Comparison of ENCODE assay signal across 8 cellular contexts in the genomic region with DNA sequence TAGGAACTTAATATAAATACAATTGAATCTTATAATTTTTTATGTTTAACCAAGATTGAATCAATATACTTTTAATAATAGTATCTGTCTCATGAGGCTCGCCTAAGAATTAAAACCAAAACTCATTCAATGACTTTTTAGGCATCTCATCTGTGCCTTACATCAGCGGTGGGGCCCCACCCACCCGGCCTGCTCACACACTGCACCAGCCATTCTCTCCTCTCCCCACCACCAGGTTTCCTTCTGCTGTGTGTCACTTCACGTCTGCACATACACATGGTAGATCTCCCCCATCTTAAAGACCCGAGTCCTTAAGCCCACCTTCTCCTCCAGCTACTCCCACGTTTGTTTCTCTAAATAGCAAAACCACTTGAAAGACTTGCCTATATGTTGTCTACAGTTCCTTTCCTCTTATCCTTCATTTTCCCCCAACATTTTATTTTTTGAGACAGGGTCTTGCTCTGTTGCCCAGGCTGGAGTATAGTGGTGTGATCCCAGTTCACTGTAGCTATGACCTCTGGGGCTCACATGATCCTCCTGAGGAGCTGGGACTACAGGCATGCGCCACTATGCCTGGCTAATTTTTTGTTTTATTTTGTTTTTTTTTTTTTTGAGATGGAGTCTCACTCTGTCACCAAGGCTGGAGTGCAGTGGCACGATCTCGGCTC.
DNase-seq lines count a peak whose midpoint lies in the region; ATAC-seq and TF ChIP-seq lines count a peak whose summit lies in the region.

No MANE protein-coding gene starts in this region.

- H3K9me3 Mint-ChIP-seq in GM23338, result peaks cover 19% of the 10 kb centered on the region
- no peaks in the 10 kb centered on the region for H3K9me3 Mint-ChIP-seq in activated CD4-positive, alpha-beta memory T cell treated with anti-CD3 and anti-CD28 coated beads, Interleukin-2, amount 10 ng/mL, durations not matched to agents 7 days and 5 days
- H3K9me3 Mint-ChIP-seq in dendritic cell treated with granulocyte-macrophage colony-stimulating factor and Interleukin-4, amounts not matched to agents 40 ng/mL and 50 ng/mL, for 4 days, result no peaks in the 10 kb centered on the region

- H2AFZ ChIP-seq in GM23338, result no peak overlapping the region

- CTCF ChIA-PET in activated CD4-positive, alpha-beta memory T cell treated with anti-CD3 and anti-CD28 coated beads, Interleukin-2, amount 10 ng/mL, durations not matched to agents 7 days and 5 days (lab: Charles Lee), result interaction anchor here (0.7 to 1.5 kb wide), 3 partner anchors 46 to 80 kb away, joined by 3 to 4 read pairs (median 3); no protein-coding TSS in a partner anchor

- no peaks in the 10 kb centered on the region for H3K27me3 ChIP-seq in GM23338 (ENCODE audit: insufficient read depth)

- H3K27ac ChIP-seq in GM23338 (ENCODE audit: low read depth), result peak overlapping the region; percentile 89

- POLR2A ChIA-PET in activated CD4-positive, alpha-beta memory T cell treated with anti-CD3 and anti-CD28 coated beads, Interleukin-2, amount 10 ng/mL, durations not matched to agents 7 days and 5 days (lab: Charles Lee), result interaction anchor here (1.0 to 9.5 kb wide), 3 partner anchors 9 to 71 kb away, joined by 3 to 238 read pairs (median 228); partner anchors contain the start of gene RAPGEF1

- H3K36me3 Mint-ChIP-seq in GM23338 (ENCODE audit: low read depth), result peaks cover 34% of the 10 kb centered on the region
- H3K36me3 Mint-ChIP-seq in activated CD4-positive, alpha-beta memory T cell treated with anti-CD3 and anti-CD28 coated beads, Interleukin-2, amount 10 ng/mL, durations not matched to agents 7 days and 5 days (ENCODE audit: low read depth), result peaks cover 50% of the 10 kb centered on the region
- peaks cover 72% of the 10 kb centered on the region for H3K36me3 Mint-ChIP-seq in dendritic cell treated with granulocyte-macrophage colony-stimulating factor and Interleukin-4, amounts not matched to agents 40 ng/mL and 50 ng/mL, for 4 days (ENCODE audit: low read depth)

- H3F3A ChIP-seq in GM23338 (replicated peaks; ENCODE audit: low read depth), result peaks cover 20% of the 10 kb centered on the region

- peak overlapping the region; percentile 83 for H3K27ac Mint-ChIP-seq in GM23338
- H3K27ac Mint-ChIP-seq in activated CD4-positive, alpha-beta memory T cell treated with anti-CD3 and anti-CD28 coated beads, Interleukin-2, amount 10 ng/mL, durations not matched to agents 7 days and 5 days, result peak overlapping the region; percentile 86
- peak overlapping the region; percentile 70 for H3K27ac Mint-ChIP-seq in dendritic cell treated with granulocyte-macrophage colony-stimulating factor and Interleukin-4, amounts not matched to agents 40 ng/mL and 50 ng/mL, for 4 days

- no peaks in the 10 kb centered on the region for H3K9me2 ChIP-seq in GM23338 (ENCODE audit: insufficient read depth)

- no peak overlapping the region for H3K4me3 ChIP-seq in GM23338

- H4K20me1 ChIP-seq in GM23338 (replicated peaks; ENCODE audit: insufficient read depth), result no peaks in the 10 kb centered on the region

- peaks cover 43% of the 10 kb centered on the region for H3K4me1 Mint-ChIP-seq in GM23338
- peaks cover 89% of the 10 kb centered on the region for H3K4me1 Mint-ChIP-seq in activated CD4-positive, alpha-beta memory T cell treated with anti-CD3 and anti-CD28 coated beads, Interleukin-2, amount 10 ng/mL, durations not matched to agents 7 days and 5 days
- peaks cover 83% of the 10 kb centered on the region for H3K4me1 Mint-ChIP-seq in dendritic cell treated with granulocyte-macrophage colony-stimulating factor and Interleukin-4, amounts not matched to agents 40 ng/mL and 50 ng/mL, for 4 days (ENCODE audit: low read depth)

- peaks cover 5% of the 10 kb centered on the region for H3K36me3 ChIP-seq in GM23338 (ENCODE audit: insufficient read depth)

- ATAC-seq in GM23338 (peak; percentile 34; the same call in 2 of the 3 replicates), GM21723 (IDR thresholded peaks at IDR 0.05; ENCODE audit: unreplicated experiment) (no peak), GM18498 (IDR thresholded peaks at IDR 0.05; ENCODE audit: unreplicated experiment) (no peak)

- no peak for DNase-seq in GM23338 (ENCODE audit: low spot score)
- peak; percentile 79 for DNase-seq in activated CD4-positive, alpha-beta memory T cell treated with anti-CD3 and anti-CD28 coated beads, Interleukin-2, amount 10 ng/mL, durations not matched to agents 7 days and 5 days
- peak in 2 of 3 experiments; percentile 54 to 68 for DNase-seq in stimulated activated CD4-positive, alpha-beta T cell treated with anti-CD3 and anti-CD28 coated beads, TNF-alpha, amount 100 ng/mL, for 24 hours (ENCODE audit: low read depth in 3 of 3)
- DNase-seq in NCI-H128 (lab: John Stamatoyannopoulos, UW; ENCODE audit: unreplicated experiment), result no peak
- no peak for DNase-seq in SIG-M5 (lab: John Stamatoyannopoulos, UW)

- peak overlapping the region; percentile 19; the same call in 1 of the 2 replicates for H3K4me2 ChIP-seq in GM23338

- peaks cover 6% of the 10 kb centered on the region for H3K27me3 Mint-ChIP-seq in GM23338 (ENCODE audit: insufficient read depth, low read depth, poor library complexity)
- H3K27me3 Mint-ChIP-seq in activated CD4-positive, alpha-beta memory T cell treated with anti-CD3 and anti-CD28 coated beads, Interleukin-2, amount 10 ng/mL, durations not matched to agents 7 days and 5 days, result no peaks in the 10 kb centered on the region
- H3K27me3 Mint-ChIP-seq in dendritic cell treated with granulocyte-macrophage colony-stimulating factor and Interleukin-4, amounts not matched to agents 40 ng/mL and 50 ng/mL, for 4 days, result no peaks in the 10 kb centered on the region

- no peak overlapping the region for H3K4me3 Mint-ChIP-seq in GM23338
- peak overlapping the region; percentile 33 for H3K4me3 Mint-ChIP-seq in activated CD4-positive, alpha-beta memory T cell treated with anti-CD3 and anti-CD28 coated beads, Interleukin-2, amount 10 ng/mL, durations not matched to agents 7 days and 5 days
- H3K4me3 Mint-ChIP-seq in dendritic cell treated with granulocyte-macrophage colony-stimulating factor and Interleukin-4, amounts not matched to agents 40 ng/mL and 50 ng/mL, for 4 days, result no peak overlapping the region

- peaks cover 66% of the 10 kb centered on the region for H3K79me2 ChIP-seq in GM23338 (replicated peaks; ENCODE audit: insufficient read depth)

- no peak for TF ChIP-seq CTCF in GM23338 (conservative IDR thresholded peaks at IDR 0.05; ENCODE audit: low read depth in 2 of 2)

- peaks cover 42% of the 10 kb centered on the region for H3K4me1 ChIP-seq in GM23338 (ENCODE audit: insufficient read depth)

- intact Hi-C loops in dendritic cell treated with granulocyte-macrophage colony-stimulating factor and Interleukin-4, amounts not matched to agents 40 ng/mL and 50 ng/mL, for 4 days (cut with micrococcal nuclease), result no loop called here

TF ChIP-seq in GM23338, 12 proteins besides CTCF, POLR2A, EP300 and RAD21:
- TF ChIP-seq POLR2AphosphoS5 (IDR thresholded peaks at IDR 0.05; ENCODE audit: low read depth), result no peak
- no peak for TF ChIP-seq ZNF114 (CRISPR knock-in tag; IDR thresholded peaks at IDR 0.05)

Comparison
In these comparisons a context has a peak if more than half of its experiments do, and no peak if none do; other contexts are left out.
1. DNase-seq: peak in activated CD4-positive, alpha-beta memory T cell treated with anti-CD3 and anti-CD28 coated beads, Interleukin-2, amount 10 ng/mL, durations not matched to agents 7 days and 5 days (single experiment) and stimulated activated CD4-positive, alpha-beta T cell treated with anti-CD3 and anti-CD28 coated beads, TNF-alpha, amount 100 ng/mL, for 24 hours (2 of 3); none in GM23338 (single experiment), NCI-H128 (single experiment) and SIG-M5 (single experiment).
2. Peak in every context shown above with its lines, with median percentiles within 50 percentile points of each other: H3K27ac Mint-ChIP-seq.